Comparison of ENCODE assay signal across 21 cellular contexts in the genomic region with DNA sequence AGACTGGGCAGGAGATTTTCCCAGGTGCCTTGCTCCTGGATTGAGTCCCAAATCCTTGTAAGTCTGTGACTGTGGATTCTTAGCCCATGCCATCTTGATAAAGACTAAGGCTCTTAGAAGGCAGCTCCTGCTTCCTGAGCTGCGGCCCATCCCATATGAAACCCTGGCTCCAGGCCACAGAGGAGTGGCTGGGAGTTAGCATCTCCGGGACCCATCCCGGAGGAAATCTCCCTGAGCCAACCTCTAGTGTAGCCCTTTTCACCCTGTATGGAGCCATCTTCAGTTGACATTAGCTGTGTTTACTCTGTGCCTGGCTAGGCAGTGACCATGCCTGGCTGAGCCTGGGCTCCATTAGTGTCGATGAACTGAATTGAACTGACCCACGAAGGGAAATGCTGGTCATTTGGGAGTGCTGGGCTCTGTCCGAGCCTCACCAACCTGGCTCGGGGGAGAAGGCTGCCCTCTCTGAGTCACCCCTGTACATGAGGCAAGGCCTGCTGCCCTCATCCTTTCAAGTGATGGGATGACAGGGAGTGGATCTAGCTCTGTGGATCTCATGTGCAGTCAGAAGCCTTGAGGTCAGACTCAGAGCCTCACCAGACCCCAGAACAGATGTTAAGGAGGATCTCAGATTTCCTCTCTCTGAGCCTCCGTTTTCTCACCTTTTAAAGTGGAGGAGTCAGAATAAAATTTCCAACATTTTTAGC. TPM values are rescaled to one million over a fixed set of nuclear protein-coding genes. Genes with fewer than 3 reads are reported as not detected.
DNase-seq lines count a peak whose midpoint lies in the region; ATAC-seq and TF ChIP-seq lines count a peak whose summit lies in the region.
"Had no signal": no experiment of that assay in that cellular context is flagged by ENCODE, and none has a peak within 500 bp of the region (broad histone marks: within the 10 kb centered on the region; RNA-seq: fewer than 3 reads in every experiment).

No MANE protein-coding gene starts in this region.

- H3K9ac ChIP-seq in colonic mucosa (ENCODE audit: low read depth in 2 of 2, low read length in 2 of 2) = no peak overlapping the region
- H3K9ac ChIP-seq: BLaER1 treated with 17β-estradiol and CSF1 and Interleukin-3, amounts not matched to agents 10 nM and 100 nM had no signal

- DNase-seq in NCI-H2171 treated with DMSO at 0.1 percent for 48 hours (lab: John Stamatoyannopoulos, UW) (peak; percentile 29), NCI-H2171 (lab: John Stamatoyannopoulos, UW) (no peak), colonic mucosa (peak; percentile 52), renal cortical epithelial cell (ENCODE audit: low read depth) (peak; percentile 30), caudate nucleus (lab: John Stamatoyannopoulos, UW) (no peak), NCI-H524 treated with DMSO at 0.1 percent for 48 hours (lab: John Stamatoyannopoulos, UW) (no peak)
- DNase-seq: CD4-positive, alpha-beta memory T cell; DND-41; GOT3; HCEC 1CT; KG1; MV-4-11; NCI-H1105 treated with DMSO at 0.1 percent for 48 hours; NCI-H2029 treated with DMSO at 0.1 percent for 48 hours; NCI-H446 treated with DMSO at 0.1 percent for 48 hours had no signal

- ATAC-seq in HG03108 (IDR thresholded peaks at IDR 0.05; ENCODE audit: unreplicated experiment) = no peak
- no peak for ATAC-seq in GM18498 (IDR thresholded peaks at IDR 0.05; ENCODE audit: unreplicated experiment)
- ATAC-seq: SK-N-SH treated with all-trans-retinoic acid at 6 μM for 48 hours had no signal

- intact Hi-C loops in colonic mucosa (cut with DNase I) = no loop called here

- no peaks in the 10 kb centered on the region for H3K36me3 ChIP-seq in colonic mucosa

- no peak overlapping the region for H3K4me3 ChIP-seq in colonic mucosa
- H3K4me3 ChIP-seq: BLaER1 treated with 17β-estradiol and CSF1 and Interleukin-3, amounts not matched to agents 10 nM and 100 nM had no signal

- H3K9me3 ChIP-seq in colonic mucosa = no peaks in the 10 kb centered on the region
- H3K9me3 ChIP-seq: BLaER1 treated with 17β-estradiol and CSF1 and Interleukin-3, amounts not matched to agents 10 nM and 100 nM had no signal

- H3K27ac ChIP-seq in colonic mucosa (no peak overlapping the region), caudate nucleus (ENCODE audit: low read depth, low read length) (no peak overlapping the region)
- H3K27ac ChIP-seq: 22Rv1; BLaER1 treated with 17β-estradiol and CSF1 and Interleukin-3, amounts not matched to agents 10 nM and 100 nM had no signal

- no peak for TF ChIP-seq CTCF in colonic mucosa (IDR thresholded peaks at IDR 0.05)

- peaks cover 5% of the 10 kb centered on the region for H3K4me1 ChIP-seq in colonic mucosa

- H3K27me3 ChIP-seq in colonic mucosa = no peaks in the 10 kb centered on the region
- H3K27me3 ChIP-seq: BLaER1 treated with 17β-estradiol and CSF1 and Interleukin-3, amounts not matched to agents 10 nM and 100 nM had no signal

RNA-seq across cellular contexts. Expression of a gene that starts 37.5 kb away (rescaled TPM):
- total RNA-seq in colonic mucosa = 1 to 10 TPM; 1.3 to 1.6 TPM
- total RNA-seq in renal cortical epithelial cell = 0.05 TPM in 1 of 2 replicates, not detected in the other
- total RNA-seq: HT1080 had no signal

Comparison
In these comparisons a context has a peak if more than half of its experiments do, and no peak if none do; other contexts are left out.
1. DNase-seq: peak in NCI-H2171 treated with DMSO at 0.1 percent for 48 hours (single experiment), colonic mucosa (single experiment) and renal cortical epithelial cell (single experiment); none in NCI-H2171 (single experiment), caudate nucleus (0 of 61) and NCI-H524 treated with DMSO at 0.1 percent for 48 hours (single experiment).